ENCODE assay signal across 10 cellular contexts in genomic region chrX:110156167-110156754, GRCh38.
DNase-seq lines count a peak whose midpoint lies in the region; ATAC-seq and TF ChIP-seq lines count a peak whose summit lies in the region.
"Had no signal": no experiment of that assay in that cellular context is flagged by ENCODE, and none has a peak within 500 bp of the region (broad histone marks: within the 10 kb centered on the region; RNA-seq: fewer than 3 reads in every experiment).

No MANE protein-coding gene starts in this region.

- H3K4me1 ChIP-seq in heart left ventricle (peaks cover 0 to 10% (median 4%) of the 10 kb centered on the region in 12 donors), upper lobe of left lung (peaks cover 0 to 5% (median 2%) of the 10 kb centered on the region in 4 donors)

- intact Hi-C loops in heart left ventricle (cut with DNase I) (loop anchor here in 1 of 10 donors (5.0 kb wide), 1 partner anchor 256 kb away; no protein-coding TSS in a partner anchor), cardiac septum (cut with DNase I) (no loop called here)

- ATAC-seq in heart left ventricle, result no peak
- ATAC-seq in upper lobe of left lung (ENCODE audit: low FRiP score in 2 of 2), result no peak
- no peak for ATAC-seq in GM19467 (IDR thresholded peaks at IDR 0.05; ENCODE audit: unreplicated experiment)
- no peak for ATAC-seq in GM18517 (IDR thresholded peaks at IDR 0.05; ENCODE audit: unreplicated experiment)
- ATAC-seq in HG03457 (IDR thresholded peaks at IDR 0.05; ENCODE audit: unreplicated experiment), result no peak

- H3K9me3 ChIP-seq in heart left ventricle (no peaks in the 10 kb centered on the region), upper lobe of left lung (no peaks in the 10 kb centered on the region)

- H3K4me3 ChIP-seq in heart left ventricle (no peak overlapping the region), fibroblast of pulmonary artery (replicated peaks; ENCODE audit: low read depth, low read length) (no peak overlapping the region), upper lobe of left lung (no peak overlapping the region)

- no peak for TF ChIP-seq EP300 in upper lobe of left lung (IDR thresholded peaks at IDR 0.05)

- 58 to 87% (median 74%) methylated on average over 6 of the region's 6 CpGs for WGBS in heart left ventricle, 4 donors
- 50 to 82% methylated on average over 6 of the region's 6 CpGs for WGBS in upper lobe of left lung, 2 donors

- H3K36me3 ChIP-seq in heart left ventricle, result peaks cover 0 to 2% (median 0%) of the 10 kb centered on the region in 9 donors
- no peaks in the 10 kb centered on the region for H3K36me3 ChIP-seq in upper lobe of left lung

- H3K27me3 ChIP-seq in heart left ventricle (peaks cover 0 to 5% (median 0%) of the 10 kb centered on the region in 9 donors), upper lobe of left lung (no peaks in the 10 kb centered on the region)

- DNase-seq in heart left ventricle (no peak), cardiac septum (ENCODE audit: low spot score) (no peak), RKO (ENCODE audit: low spot score) (peak; percentile 27), fibroblast of pulmonary artery (ENCODE audit: low read depth) (no peak), upper lobe of left lung (no peak)
- DNase-seq: activated CD4-positive, alpha-beta T cell treated with anti-CD3 and anti-CD28 coated beads, Interleukin-2, amount 50 U/mL, for 1 hour; NCI-H2171 treated with DMSO at 0.1 percent for 48 hours had no signal

- no peak for TF ChIP-seq POLR2A in heart left ventricle (IDR thresholded peaks at IDR 0.05)
- TF ChIP-seq POLR2A in upper lobe of left lung (IDR thresholded peaks at IDR 0.05), result no peak

- H3K27ac ChIP-seq in heart left ventricle, result no peak overlapping the region
- no peak overlapping the region for H3K27ac ChIP-seq in upper lobe of left lung

- TF ChIP-seq CTCF in heart left ventricle (IDR thresholded peaks at IDR 0.05) (peak; percentile 22 to 62 (median 52)), fibroblast of pulmonary artery (IDR thresholded peaks at IDR 0.05; ENCODE audit: low read length, missing control alignments) (peak; percentile 39), upper lobe of left lung (IDR thresholded peaks at IDR 0.05) (peak in 5 of 6 experiments; percentile 15 to 53 (median 29))
